12 cellular contexts compared by ENCODE assay signal in genomic region chr11:14768789-14769188, GRCh38.
DNase-seq lines count a peak whose midpoint lies in the region; ATAC-seq, FAIRE-seq and TF ChIP-seq lines count a peak whose summit lies in the region.
"Had no signal": no experiment of that assay in that cellular context is flagged by ENCODE, and none has a peak within 500 bp of the region (broad histone marks: within the 10 kb centered on the region; RNA-seq: fewer than 3 reads in every experiment).

No MANE protein-coding gene starts in this region.

- peak overlapping the region; percentile 33 for H3K4me3 Mint-ChIP-seq in activated B cell treated with CpG ODN at 0.5 μM for 24 hours
- H3K4me3 Mint-ChIP-seq: type B pancreatic cell had no signal

- TF ChIP-seq CTCF in GM12864 (IDR thresholded peaks at IDR 0.05; ENCODE audit: low read depth, low read length, missing control alignments) (no peak), activated B cell treated with CpG ODN at 0.5 μM for 24 hours (IDR thresholded peaks at IDR 0.05) (no peak), breast epithelium (IDR thresholded peaks at IDR 0.05) (no peak)

- no peaks in the 10 kb centered on the region for H3K4me1 ChIP-seq in breast epithelium

- H3K36me3 Mint-ChIP-seq in activated B cell treated with CpG ODN at 0.5 μM for 24 hours (ENCODE audit: low read depth) = no peaks in the 10 kb centered on the region
- H3K36me3 Mint-ChIP-seq: type B pancreatic cell had no signal

- POLR2A ChIA-PET in activated B cell treated with CpG ODN at 0.5 μM for 24 hours (lab: Charles Lee) = interaction anchor here (0.6 to 2.4 kb wide), 4 partner anchors 121 to 138 kb away, joined by 3 to 16 read pairs (median 8); partner anchors contain the start of genes CYP2R1 and PDE3B

- FAIRE-seq in GM19239 (lab: Jason Lieb, UNC) = peak; percentile 26

- H3K36me3 ChIP-seq in breast epithelium = no peaks in the 10 kb centered on the region
- H3K36me3 ChIP-seq: heart right ventricle had no signal

- ATAC-seq in HG02943 (IDR thresholded peaks at IDR 0.05; ENCODE audit: low read depth, unreplicated experiment) (peak; percentile 53), activated B cell treated with CpG ODN at 0.5 μM for 24 hours (ENCODE audit: low read depth) (peak; percentile 47)
- ATAC-seq: heart right ventricle had no signal

- peak overlapping the region; percentile 27 for H3K27ac Mint-ChIP-seq in activated B cell treated with CpG ODN at 0.5 μM for 24 hours
- H3K27ac Mint-ChIP-seq: type B pancreatic cell had no signal

- no peak overlapping the region for H3K4me3 ChIP-seq in GM12864 (ENCODE audit: low read depth, low read length)
- H3K4me3 ChIP-seq in breast epithelium = no peak overlapping the region
- H3K4me3 ChIP-seq: coronary artery, heart right ventricle had no signal

- intact Hi-C loops in activated B cell treated with CpG ODN at 0.5 μM for 24 hours (cut with micrococcal nuclease) = loop anchor here (1.0 to 10.0 kb wide), 3 partner anchors 231 to 531 kb away; no protein-coding TSS in a partner anchor
- intact Hi-C loops in breast epithelium (cut with DNase I; ENCODE audit: low total_unique reads) = no loop called here

- peaks cover 37% of the 10 kb centered on the region for H3K4me1 Mint-ChIP-seq in activated B cell treated with CpG ODN at 0.5 μM for 24 hours

- no peaks in the 10 kb centered on the region for H3K9me3 Mint-ChIP-seq in activated B cell treated with CpG ODN at 0.5 μM for 24 hours
- H3K9me3 Mint-ChIP-seq: type B pancreatic cell had no signal

- DNase-seq in GM12864 (ENCODE audit: low read depth) (peak; percentile 15), GM19239 (ENCODE audit: insufficient read length, low spot score) (no peak), activated B cell treated with CpG ODN at 0.5 μM for 24 hours (no peak), ecto neural progenitor cell (ENCODE audit: low spot score) (no peak), AG20443 (ENCODE audit: low spot score) (no peak), breast epithelium (ENCODE audit: low spot score in 2 of 2) (no peak)
- DNase-seq in effector CD4-positive, alpha-beta T cell = no peak
- DNase-seq: heart right ventricle, RPMI8226 had no signal

- no peak overlapping the region for H3K27ac ChIP-seq in breast epithelium
- H3K27ac ChIP-seq: coronary artery, heart right ventricle had no signal

- TF ChIP-seq POLR2A in breast epithelium (IDR thresholded peaks at IDR 0.05) = no peak

- H3K9me3 ChIP-seq in breast epithelium = no peaks in the 10 kb centered on the region
- H3K9me3 ChIP-seq: heart right ventricle had no signal

- H3K27me3 Mint-ChIP-seq in activated B cell treated with CpG ODN at 0.5 μM for 24 hours = peaks cover 3% of the 10 kb centered on the region
- H3K27me3 Mint-ChIP-seq: type B pancreatic cell had no signal

- CTCF ChIA-PET in activated B cell treated with CpG ODN at 0.5 μM for 24 hours (lab: Charles Lee) = interaction anchor here (1.3 to 1.9 kb wide), 3 partner anchors 13 to 140 kb away, joined by 3 to 8 read pairs (median 3); no protein-coding TSS in a partner anchor

- peaks cover 0 to 6% of the 10 kb centered on the region in 2 donors for H3K27me3 ChIP-seq in breast epithelium
- H3K27me3 ChIP-seq: heart right ventricle had no signal
